1 cellular context compared by ENCODE assay signal in genomic region chr9:128703616-128704355, GRCh38.
TF ChIP-seq lines count a peak whose summit lies in the region.

No MANE protein-coding gene starts in this region.

TF ChIP-seq in H1, 55 proteins besides CTCF, POLR2A, EP300 and RAD21:
- TF ChIP-seq NANOG (IDR thresholded peaks at IDR 0.05; ENCODE audit: insufficient read depth, low read depth, low read length, poor library complexity, severe bottlenecking) = no peak
- TF ChIP-seq FOSL1 (IDR thresholded peaks at IDR 0.05; ENCODE audit: insufficient read depth, low read depth, low read length) = no peak
- TF ChIP-seq CHD2 (IDR thresholded peaks at IDR 0.05; ENCODE audit: low read length) = no peak
